Comparison of ENCODE assay signal across 2 cellular contexts in the genomic region with DNA sequence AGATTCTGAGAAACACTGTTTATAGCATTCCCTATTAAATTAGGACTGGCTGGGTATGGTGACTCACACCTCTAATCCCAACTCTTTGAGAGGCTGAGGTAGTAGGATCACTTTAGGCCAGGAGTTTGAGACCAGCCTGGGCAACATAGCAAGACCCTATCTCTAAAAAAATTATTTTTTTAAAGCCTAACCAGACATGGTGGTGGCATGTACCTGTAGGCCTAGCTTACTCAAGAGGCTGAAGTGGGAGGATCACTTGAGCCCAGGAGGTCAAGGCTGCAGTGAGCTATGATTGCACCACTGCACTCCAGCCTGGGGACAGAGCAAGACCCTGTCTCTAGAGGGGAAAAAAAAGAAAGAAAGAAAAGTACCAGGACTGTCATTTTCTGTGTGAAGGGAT.
TF ChIP-seq lines count a peak whose summit lies in the region.

No MANE protein-coding gene starts in this region.

TF ChIP-seq in K562, 482 proteins besides CTCF, POLR2A, EP300 and RAD21:
- TF ChIP-seq ZNF121 (CRISPR knock-in tag; conservative IDR thresholded peaks at IDR 0.05): 0 out of 2 replicates have a peak, but pooled peaks have one; percentile 14

TF ChIP-seq in HepG2, 621 proteins besides CTCF, POLR2A, EP300 and RAD21:
- peak; percentile 49; the same call in 1 of the 2 replicates for TF ChIP-seq ZFX (CRISPR knock-in tag; IDR thresholded peaks at IDR 0.05; ENCODE audit: low read depth)
- 0 out of 2 replicates have a peak, but pooled peaks have one; percentile 15 for TF ChIP-seq NR2F2 (IDR thresholded peaks at IDR 0.05; ENCODE audit: borderline replicate concordance, low read depth)
- TF ChIP-seq ADNP (CRISPR knock-in tag; IDR thresholded peaks at IDR 0.05): peak; percentile 27; the same call in 1 of the 2 replicates
- TF ChIP-seq, protein P1, sequence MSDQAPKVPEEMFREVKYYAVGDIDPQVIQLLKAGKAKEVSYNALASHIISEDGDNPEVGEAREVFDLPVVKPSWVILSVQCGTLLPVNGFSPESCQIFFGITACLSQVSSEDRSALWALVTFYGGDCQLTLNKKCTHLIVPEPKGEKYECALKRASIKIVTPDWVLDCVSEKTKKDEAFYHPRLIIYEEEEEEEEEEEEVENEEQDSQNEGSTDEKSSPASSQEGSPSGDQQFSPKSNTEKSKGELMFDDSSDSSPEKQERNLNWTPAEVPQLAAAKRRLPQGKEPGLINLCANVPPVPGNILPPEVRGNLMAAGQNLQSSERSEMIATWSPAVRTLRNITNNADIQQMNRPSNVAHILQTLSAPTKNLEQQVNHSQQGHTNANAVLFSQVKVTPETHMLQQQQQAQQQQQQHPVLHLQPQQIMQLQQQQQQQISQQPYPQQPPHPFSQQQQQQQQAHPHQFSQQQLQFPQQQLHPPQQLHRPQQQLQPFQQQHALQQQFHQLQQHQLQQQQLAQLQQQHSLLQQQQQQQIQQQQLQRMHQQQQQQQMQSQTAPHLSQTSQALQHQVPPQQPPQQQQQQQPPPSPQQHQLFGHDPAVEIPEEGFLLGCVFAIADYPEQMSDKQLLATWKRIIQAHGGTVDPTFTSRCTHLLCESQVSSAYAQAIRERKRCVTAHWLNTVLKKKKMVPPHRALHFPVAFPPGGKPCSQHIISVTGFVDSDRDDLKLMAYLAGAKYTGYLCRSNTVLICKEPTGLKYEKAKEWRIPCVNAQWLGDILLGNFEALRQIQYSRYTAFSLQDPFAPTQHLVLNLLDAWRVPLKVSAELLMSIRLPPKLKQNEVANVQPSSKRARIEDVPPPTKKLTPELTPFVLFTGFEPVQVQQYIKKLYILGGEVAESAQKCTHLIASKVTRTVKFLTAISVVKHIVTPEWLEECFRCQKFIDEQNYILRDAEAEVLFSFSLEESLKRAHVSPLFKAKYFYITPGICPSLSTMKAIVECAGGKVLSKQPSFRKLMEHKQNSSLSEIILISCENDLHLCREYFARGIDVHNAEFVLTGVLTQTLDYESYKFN (CRISPR knock-in tag; conservative IDR thresholded peaks at IDR 0.05): 0 out of 2 replicates have a peak, but pooled peaks have one; percentile 21
- peak; percentile 43 for TF ChIP-seq ARID5B (CRISPR knock-in tag; IDR thresholded peaks at IDR 0.05)
- TF ChIP-seq ZFY (CRISPR knock-in tag; IDR thresholded peaks at IDR 0.05): 0 out of 2 replicates have a peak, but pooled peaks have one; percentile 15
- TF ChIP-seq NR2F6 (IDR thresholded peaks at IDR 0.05): peak; percentile 75
- TF ChIP-seq NR2F6 (CRISPR knock-in tag; IDR thresholded peaks at IDR 0.05): peak; percentile 78
- TF ChIP-seq NR2F1 (CRISPR knock-in tag; IDR thresholded peaks at IDR 0.05): peak in 1 of 2 experiments; percentile 66; a peak in 3 of 4 replicates
- TF ChIP-seq, protein P2, sequence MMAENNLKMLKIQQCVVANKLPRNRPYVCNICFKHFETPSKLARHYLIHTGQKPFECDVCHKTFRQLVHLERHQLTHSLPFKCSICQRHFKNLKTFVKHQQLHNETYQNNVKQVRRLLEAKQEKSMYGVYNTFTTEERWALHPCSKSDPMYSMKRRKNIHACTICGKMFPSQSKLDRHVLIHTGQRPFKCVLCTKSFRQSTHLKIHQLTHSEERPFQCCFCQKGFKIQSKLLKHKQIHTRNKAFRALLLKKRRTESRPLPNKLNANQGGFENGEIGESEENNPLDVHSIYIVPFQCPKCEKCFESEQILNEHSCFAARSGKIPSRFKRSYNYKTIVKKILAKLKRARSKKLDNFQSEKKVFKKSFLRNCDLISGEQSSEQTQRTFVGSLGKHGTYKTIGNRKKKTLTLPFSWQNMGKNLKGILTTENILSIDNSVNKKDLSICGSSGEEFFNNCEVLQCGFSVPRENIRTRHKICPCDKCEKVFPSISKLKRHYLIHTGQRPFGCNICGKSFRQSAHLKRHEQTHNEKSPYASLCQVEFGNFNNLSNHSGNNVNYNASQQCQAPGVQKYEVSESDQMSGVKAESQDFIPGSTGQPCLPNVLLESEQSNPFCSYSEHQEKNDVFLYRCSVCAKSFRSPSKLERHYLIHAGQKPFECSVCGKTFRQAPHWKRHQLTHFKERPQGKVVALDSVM (CRISPR knock-in tag; IDR thresholded peaks at IDR 0.05): peak; percentile 89
- TF ChIP-seq ZNF362 (CRISPR knock-in tag; IDR thresholded peaks at IDR 0.05; ENCODE audit: borderline replicate concordance): peak; percentile 47; the same call in 1 of the 2 replicates
- peak; percentile 71 for TF ChIP-seq HNF4A (CRISPR knock-in tag; IDR thresholded peaks at IDR 0.05)
- peak; percentile 97 for TF ChIP-seq ZNF121 (CRISPR knock-in tag; IDR thresholded peaks at IDR 0.05)
- TF ChIP-seq RARA (CRISPR knock-in tag; IDR thresholded peaks at IDR 0.05): peak; percentile 41; the same call in 1 of the 2 replicates
- 0 out of 2 replicates have a peak, but pooled peaks have one; percentile 15 for TF ChIP-seq ZMYM4 (CRISPR knock-in tag; IDR thresholded peaks at IDR 0.05)
- peak; percentile 68 for TF ChIP-seq ZMYM3 (CRISPR knock-in tag; IDR thresholded peaks at IDR 0.05)
- TF ChIP-seq CEBPB (IDR thresholded peaks at IDR 0.05; ENCODE audit: borderline replicate concordance, low read depth, low read length): peak; percentile 67
- TF ChIP-seq CEBPG (CRISPR knock-in tag; IDR thresholded peaks at IDR 0.05): peak; percentile 77
- TF ChIP-seq SP5 (CRISPR knock-in tag; IDR thresholded peaks at IDR 0.05; ENCODE audit: borderline replicate concordance, low read depth): peak; percentile 75
